11 cellular contexts compared by ENCODE assay signal in the genomic region with DNA sequence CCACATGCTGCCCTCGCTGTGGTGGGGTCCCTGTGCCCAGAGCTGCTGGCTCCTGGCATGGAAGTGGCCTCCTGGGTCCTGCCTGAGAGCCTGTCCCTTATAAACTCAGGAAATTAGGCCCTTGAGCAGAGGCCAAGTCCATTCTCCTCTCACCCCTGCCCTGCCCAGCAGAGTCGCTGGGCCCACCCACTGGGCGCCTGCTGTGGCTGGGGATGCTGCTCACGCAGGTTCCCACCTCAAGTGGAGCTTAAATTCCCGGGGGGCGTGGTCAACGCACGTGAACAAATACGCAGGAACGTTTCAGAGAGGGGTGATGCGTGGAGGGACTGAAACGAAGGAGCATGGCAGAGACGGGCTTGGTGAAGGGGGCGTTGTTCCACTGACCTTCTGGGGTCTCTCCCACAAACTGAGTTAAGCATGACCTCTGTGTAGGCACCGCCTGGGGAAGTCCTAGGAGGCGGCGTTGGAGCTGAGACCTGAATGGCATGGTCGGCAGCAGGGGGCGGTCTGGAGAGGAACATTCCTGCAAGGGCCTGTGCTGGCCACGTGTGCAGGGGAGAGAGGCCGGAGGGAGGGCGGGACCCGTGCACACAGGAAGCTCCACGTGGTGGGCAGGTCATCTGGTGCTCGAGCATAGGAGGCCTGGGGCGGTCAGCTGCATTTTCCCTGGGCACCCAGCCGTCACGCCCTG. TPM values are rescaled to one million over a fixed set of nuclear protein-coding genes. Genes with fewer than 3 reads are reported as not detected.
A peak's percentile ranks its signal among the peaks of the same experiment; 100 is the strongest.
DNase-seq lines count a peak whose midpoint lies in the region; TF ChIP-seq lines count a peak whose summit lies in the region.
"Had no signal": no experiment of that assay in that cellular context is flagged by ENCODE, and none has a peak within 500 bp of the region (broad histone marks: within the 10 kb centered on the region; RNA-seq: fewer than 3 reads in every experiment).

No MANE protein-coding gene starts in this region.

- H3K4me3 ChIP-seq in retinal pigment epithelial cell (ENCODE audit: low read length): no peak overlapping the region
- H3K4me3 ChIP-seq: spleen had no signal

- H3K9me3 Mint-ChIP-seq in glutamatergic neuron (ENCODE audit: unreplicated experiment): peaks cover 19% of the 10 kb centered on the region

- no peaks in the 10 kb centered on the region for H3K36me3 Mint-ChIP-seq in glutamatergic neuron (ENCODE audit: unreplicated experiment)

- peak overlapping the region; percentile 62 for H3K27ac Mint-ChIP-seq in glutamatergic neuron (ENCODE audit: unreplicated experiment)

- DNase-seq in H4 (ENCODE audit: low spot score) (peak; percentile 79), SK-N-DZ (ENCODE audit: low spot score) (peak; percentile 30), glutamatergic neuron (peak; percentile 61), retinal pigment epithelial cell (ENCODE audit: low read depth) (peak; percentile 54), HCEC 1CT (no peak), NCI-H1436 (lab: John Stamatoyannopoulos, UW) (no peak)
- no peak for DNase-seq in activated CD4-positive, alpha-beta T cell treated with anti-CD3 and anti-CD28 coated beads, Interleukin-2, amount 50 U/mL, for 4 hours
- DNase-seq: GDM1; NCI-H2029 treated with DMSO at 0.1 percent for 48 hours; spleen; stimulated activated naive CD4-positive, alpha-beta T cell had no signal

- peaks cover 26% of the 10 kb centered on the region for H3K27me3 Mint-ChIP-seq in glutamatergic neuron (ENCODE audit: unreplicated experiment)

- TF ChIP-seq CTCF in glutamatergic neuron (IDR thresholded peaks at IDR 0.05; ENCODE audit: partially characterized antibody, unreplicated experiment): no peak
- TF ChIP-seq CTCF in retinal pigment epithelial cell (conservative IDR thresholded peaks at IDR 0.05; ENCODE audit: low read depth, low read length): peak; percentile 55

- H3K4me3 Mint-ChIP-seq in glutamatergic neuron (ENCODE audit: unreplicated experiment): peak overlapping the region; percentile 39

- peaks cover 23% of the 10 kb centered on the region for H3K4me1 Mint-ChIP-seq in glutamatergic neuron (ENCODE audit: low read depth, unreplicated experiment)

RNA-seq across cellular contexts. Expression of gene FAM20C, which starts 27.9 kb away (rescaled TPM):
- 132 and 164 TPM in 2 replicates for total RNA-seq in H4 (2014; rRNA removed; shearing (Covaris generic))
- 12.9 and 14.3 TPM in 2 replicates for polyA plus RNA-seq in SK-N-DZ (2014; cell fraction: cytosol; rRNA removed)
- 17.7 and 19.5 TPM in 2 replicates for polyA plus RNA-seq in SK-N-DZ (2014; cell fraction: nucleus; rRNA removed)
- total RNA-seq in glutamatergic neuron (ENCODE audit: unreplicated experiment): 199 TPM

Comparison
In these comparisons a context has a peak if more than half of its experiments do, and no peak if none do; other contexts are left out.
1. DNase-seq: peak in H4 (single experiment), SK-N-DZ (single experiment), glutamatergic neuron (single experiment) and retinal pigment epithelial cell (single experiment); none in HCEC 1CT (single experiment), activated CD4-positive, alpha-beta T cell treated with anti-CD3 and anti-CD28 coated beads, Interleukin-2, amount 50 U/mL, for 4 hours (0 of 2) and NCI-H1436 (single experiment).